ENCODE assay signal across 15 cellular contexts in the genomic region with DNA sequence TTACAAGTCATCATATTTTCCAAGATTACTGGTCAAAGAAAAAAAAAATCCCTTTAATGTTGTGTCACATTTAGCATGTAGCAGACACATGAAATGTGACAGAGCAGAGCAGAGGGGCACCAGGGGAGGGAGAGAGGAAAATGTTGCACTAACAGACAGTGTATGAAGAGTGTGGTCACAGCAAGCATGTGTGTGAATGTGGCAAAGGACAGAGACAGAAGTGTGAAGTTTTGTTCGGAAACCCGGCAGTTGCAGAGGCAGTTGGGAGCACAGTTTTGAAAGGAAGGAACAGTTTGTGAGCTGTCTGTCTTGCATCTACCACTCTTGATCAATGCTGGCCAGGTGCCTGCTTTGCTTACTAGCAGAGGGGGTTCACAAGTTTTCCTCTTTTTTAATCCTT.
DNase-seq lines count a peak whose midpoint lies in the region; ATAC-seq and TF ChIP-seq lines count a peak whose summit lies in the region.
"Had no signal": no experiment of that assay in that cellular context is flagged by ENCODE, and none has a peak within 500 bp of the region (broad histone marks: within the 10 kb centered on the region; RNA-seq: fewer than 3 reads in every experiment).

No MANE protein-coding gene starts in this region.

- no peak overlapping the region for H3K9ac ChIP-seq in mesenchymal stem cell (ENCODE audit: low read length)

- intact Hi-C loops in activated CD4-positive, alpha-beta T cell treated with anti-CD3 and anti-CD28 coated beads, Interleukin-2, amount 10 ng/mL, durations not matched to agents 24 days and 14 days (cut with micrococcal nuclease), result loop anchor here (10.0 kb wide), 1 partner anchor 146 kb away; no protein-coding TSS in a partner anchor
- intact Hi-C loops in CD4-positive, alpha-beta memory T cell (cut with micrococcal nuclease), result loop anchor here (10.0 kb wide), 1 partner anchor 146 kb away; no protein-coding TSS in a partner anchor
- intact Hi-C loops in activated T-helper 1 cell treated with anti-CD3 and anti-CD28 coated beads, Interleukin-12 subunit alpha, Interleukin-12 subunit beta, Interleukin-2, Interleukin-4 antibody, amounts not matched to agents 30 ng/mL and 10 ng/mL and 1 ng/mL, durations not matched to agents 14 hours and 24 hours and 36 hours (cut with micrococcal nuclease), result loop anchor here (10.0 kb wide), 1 partner anchor 396 kb away; the partner anchor contains the start of gene BCLAF3

- no peak overlapping the region for H3K23ac ChIP-seq in mesenchymal stem cell (ENCODE audit: low read length in 2 of 2)

- peak overlapping the region; percentile 39 for H4K91ac ChIP-seq in mesenchymal stem cell (ENCODE audit: low read length)

- H3K4me1 ChIP-seq in CD4-positive, alpha-beta memory T cell (ENCODE audit: insufficient read depth, low read length), result no peaks in the 10 kb centered on the region
- H3K4me1 ChIP-seq in mesenchymal stem cell (ENCODE audit: control insufficient read depth, insufficient read depth, low read depth, low read length), result peaks cover 3% of the 10 kb centered on the region
- H3K4me1 ChIP-seq: Peyer's patch had no signal

- no peaks in the 10 kb centered on the region for H3K27me3 Mint-ChIP-seq in activated CD4-positive, alpha-beta T cell treated with anti-CD3 and anti-CD28 coated beads, Interleukin-2, amount 10 ng/mL, durations not matched to agents 24 days and 14 days
- no peaks in the 10 kb centered on the region for H3K27me3 Mint-ChIP-seq in CD4-positive, alpha-beta memory T cell
- no peaks in the 10 kb centered on the region for H3K27me3 Mint-ChIP-seq in activated T-helper 1 cell treated with anti-CD3 and anti-CD28 coated beads, Interleukin-12 subunit alpha, Interleukin-12 subunit beta, Interleukin-2, Interleukin-4 antibody, amounts not matched to agents 30 ng/mL and 10 ng/mL and 1 ng/mL, durations not matched to agents 14 hours and 24 hours and 36 hours (ENCODE audit: insufficient read depth)

- H3K9me3 ChIP-seq in CD4-positive, alpha-beta memory T cell (ENCODE audit: control insufficient read depth in 1 of 2, low read length in 2 of 2), result no peaks in the 10 kb centered on the region
- H3K9me3 ChIP-seq in mesenchymal stem cell (ENCODE audit: control insufficient read depth, low read length), result peaks cover 3% of the 10 kb centered on the region
- H3K9me3 ChIP-seq: Peyer's patch had no signal

- no peak for ATAC-seq in HG03565 (IDR thresholded peaks at IDR 0.05; ENCODE audit: unreplicated experiment)

- peaks cover 11% of the 10 kb centered on the region for H3K4me1 Mint-ChIP-seq in activated CD4-positive, alpha-beta T cell treated with anti-CD3 and anti-CD28 coated beads, Interleukin-2, amount 10 ng/mL, durations not matched to agents 24 days and 14 days
- peaks cover 24 to 51% (median 29%) of the 10 kb centered on the region in 4 donors for H3K4me1 Mint-ChIP-seq in CD4-positive, alpha-beta memory T cell
- peaks cover 11% of the 10 kb centered on the region for H3K4me1 Mint-ChIP-seq in activated T-helper 1 cell treated with anti-CD3 and anti-CD28 coated beads, Interleukin-12 subunit alpha, Interleukin-12 subunit beta, Interleukin-2, Interleukin-4 antibody, amounts not matched to agents 30 ng/mL and 10 ng/mL and 1 ng/mL, durations not matched to agents 14 hours and 24 hours and 36 hours (ENCODE audit: low read depth)

- WGBS in mesenchymal stem cell, result no CpG with 5 or more reads among the region's 2 CpGs

- no peak for DNase-seq in activated CD4-positive, alpha-beta T cell treated with anti-CD3 and anti-CD28 coated beads, Interleukin-2, amount 10 ng/mL, durations not matched to agents 24 days and 14 days
- DNase-seq in activated CD4-positive, alpha-beta T cell treated with anti-CD3 and anti-CD28 coated beads for 48 hours, result no peak
- no peak for DNase-seq in CD4-positive, alpha-beta memory T cell
- DNase-seq in activated T-helper 1 cell treated with anti-CD3 and anti-CD28 coated beads, Interleukin-12 subunit alpha, Interleukin-12 subunit beta, Interleukin-2, Interleukin-4 antibody, amounts not matched to agents 30 ng/mL and 10 ng/mL and 1 ng/mL, durations not matched to agents 14 hours and 24 hours and 36 hours (ENCODE audit: low spot score), result no peak
- DNase-seq in mesenchymal stem cell (no peak), GM10248 (ENCODE audit: extremely low spot score) (no peak)
- no peak for DNase-seq in stimulated activated naive CD4-positive, alpha-beta T cell treated with Interleukin-2 at 50 U/mL for 16 hours (lab: John Stamatoyannopoulos, UW)
- DNase-seq: HFFc6, NCI-H1417, NCI-H1930, NCI-H524, Peyer's patch, Right ventricle myocardium superior had no signal

- no peak overlapping the region for H3K4me3 ChIP-seq in CD4-positive, alpha-beta memory T cell (ENCODE audit: low read length in 2 of 2)
- no peak overlapping the region for H3K4me3 ChIP-seq in mesenchymal stem cell (ENCODE audit: insufficient read depth in 1 of 2, low read depth in 1 of 2, low read length in 2 of 2)
- H3K4me3 ChIP-seq: Peyer's patch had no signal

- POLR2A ChIA-PET in CD4-positive, alpha-beta memory T cell (lab: Charles Lee; ENCODE audit: partially characterized antibody), result no interaction called here
- POLR2A ChIA-PET in GM10248 (lab: Yijun Ruan, JAX), result interaction anchor here (0.6 kb wide), 1 partner anchor 553 kb away, joined by 7 read pairs; no protein-coding TSS in a partner anchor

- H3K4me2 ChIP-seq in mesenchymal stem cell (ENCODE audit: low read length, poor library complexity, severe bottlenecking), result no peak overlapping the region

- no peak overlapping the region for H3K4me3 Mint-ChIP-seq in activated CD4-positive, alpha-beta T cell treated with anti-CD3 and anti-CD28 coated beads, Interleukin-2, amount 10 ng/mL, durations not matched to agents 24 days and 14 days
- H3K4me3 Mint-ChIP-seq in CD4-positive, alpha-beta memory T cell, result peak overlapping the region in 1 of 8 donors; percentile 2
- H3K4me3 Mint-ChIP-seq in activated T-helper 1 cell treated with anti-CD3 and anti-CD28 coated beads, Interleukin-12 subunit alpha, Interleukin-12 subunit beta, Interleukin-2, Interleukin-4 antibody, amounts not matched to agents 30 ng/mL and 10 ng/mL and 1 ng/mL, durations not matched to agents 14 hours and 24 hours and 36 hours, result no peak overlapping the region
- H3K4me3 Mint-ChIP-seq: HFFc6 had no signal

- CTCF ChIA-PET in CD4-positive, alpha-beta memory T cell (lab: Charles Lee; ENCODE audit: partially characterized antibody), result interaction anchor here (0.6 kb wide), 1 partner anchor 126 kb away, joined by 3 read pairs; no protein-coding TSS in a partner anchor
- CTCF ChIA-PET in GM10248 (lab: Yijun Ruan, JAX), result no interaction called here

- no peak overlapping the region for H2AK5ac ChIP-seq in mesenchymal stem cell (ENCODE audit: low read length, severe bottlenecking)

- peaks cover 23% of the 10 kb centered on the region for H3K36me3 Mint-ChIP-seq in activated CD4-positive, alpha-beta T cell treated with anti-CD3 and anti-CD28 coated beads, Interleukin-2, amount 10 ng/mL, durations not matched to agents 24 days and 14 days (ENCODE audit: low read depth)
- H3K36me3 Mint-ChIP-seq in CD4-positive, alpha-beta memory T cell, result peaks cover 17 to 52% of the 10 kb centered on the region in 2 donors
- peaks cover 26% of the 10 kb centered on the region for H3K36me3 Mint-ChIP-seq in activated T-helper 1 cell treated with anti-CD3 and anti-CD28 coated beads, Interleukin-12 subunit alpha, Interleukin-12 subunit beta, Interleukin-2, Interleukin-4 antibody, amounts not matched to agents 30 ng/mL and 10 ng/mL and 1 ng/mL, durations not matched to agents 14 hours and 24 hours and 36 hours (ENCODE audit: low read depth)

- no peak overlapping the region for H2BK12ac ChIP-seq in mesenchymal stem cell (ENCODE audit: low read length in 2 of 2)

- H3K9me3 Mint-ChIP-seq in activated CD4-positive, alpha-beta T cell treated with anti-CD3 and anti-CD28 coated beads, Interleukin-2, amount 10 ng/mL, durations not matched to agents 24 days and 14 days, result no peaks in the 10 kb centered on the region
- H3K9me3 Mint-ChIP-seq in CD4-positive, alpha-beta memory T cell, result no peaks in the 10 kb centered on the region
- no peaks in the 10 kb centered on the region for H3K9me3 Mint-ChIP-seq in activated T-helper 1 cell treated with anti-CD3 and anti-CD28 coated beads, Interleukin-12 subunit alpha, Interleukin-12 subunit beta, Interleukin-2, Interleukin-4 antibody, amounts not matched to agents 30 ng/mL and 10 ng/mL and 1 ng/mL, durations not matched to agents 14 hours and 24 hours and 36 hours
- H3K9me3 Mint-ChIP-seq: HFFc6 had no signal

- no peak overlapping the region for H2BK5ac ChIP-seq in mesenchymal stem cell (ENCODE audit: low read depth, low read length, poor library complexity, severe bottlenecking)

- H2AFZ ChIP-seq in mesenchymal stem cell (ENCODE audit: low read depth, low read length), result no peak overlapping the region

- no peak overlapping the region for H3K27ac ChIP-seq in CD4-positive, alpha-beta memory T cell (ENCODE audit: low read depth, low read length)
- H3K27ac ChIP-seq in mesenchymal stem cell (ENCODE audit: low read length, poor library complexity, severe bottlenecking), result no peak overlapping the region
- H3K27ac ChIP-seq: C4-2B, Peyer's patch had no signal

- no peak for TF ChIP-seq CTCF in GM10248 (IDR thresholded peaks at IDR 0.05; ENCODE audit: control extremely low read depth, extremely low read depth, low read depth, missing control alignments)

- peak overlapping the region; percentile 76 for H3K27ac Mint-ChIP-seq in activated CD4-positive, alpha-beta T cell treated with anti-CD3 and anti-CD28 coated beads, Interleukin-2, amount 10 ng/mL, durations not matched to agents 24 days and 14 days
- H3K27ac Mint-ChIP-seq in CD4-positive, alpha-beta memory T cell, result peak overlapping the region in 5 of 7 donors; percentile 35 to 92 (median 63)
- peak overlapping the region; percentile 61 for H3K27ac Mint-ChIP-seq in activated T-helper 1 cell treated with anti-CD3 and anti-CD28 coated beads, Interleukin-12 subunit alpha, Interleukin-12 subunit beta, Interleukin-2, Interleukin-4 antibody, amounts not matched to agents 30 ng/mL and 10 ng/mL and 1 ng/mL, durations not matched to agents 14 hours and 24 hours and 36 hours
- H3K27ac Mint-ChIP-seq: HFFc6 had no signal

- H3K27me3 ChIP-seq in CD4-positive, alpha-beta memory T cell (ENCODE audit: insufficient read depth, low read length), result no peaks in the 10 kb centered on the region
- no peaks in the 10 kb centered on the region for H3K27me3 ChIP-seq in mesenchymal stem cell (ENCODE audit: control insufficient read depth in 1 of 2, insufficient read depth in 1 of 2, low read length in 2 of 2)
- H3K27me3 ChIP-seq: Peyer's patch had no signal

- no peak overlapping the region for H2BK120ac ChIP-seq in mesenchymal stem cell (ENCODE audit: low read depth, low read length)

- no peak overlapping the region for H3K18ac ChIP-seq in mesenchymal stem cell (ENCODE audit: low read depth in 1 of 2, low read length in 2 of 2)

- no peak overlapping the region for H2BK15ac ChIP-seq in mesenchymal stem cell (ENCODE audit: low read depth, poor library complexity, severe bottlenecking)

- no peak overlapping the region for H3K14ac ChIP-seq in mesenchymal stem cell (ENCODE audit: low read length in 2 of 2)

- peaks cover 2% of the 10 kb centered on the region for H3K79me1 ChIP-seq in mesenchymal stem cell (replicated peaks; ENCODE audit: low read length, poor library complexity, severe bottlenecking)

- H4K8ac ChIP-seq in mesenchymal stem cell (ENCODE audit: low read length), result no peak overlapping the region

- H3K4ac ChIP-seq in mesenchymal stem cell (ENCODE audit: low read depth in 1 of 2, low read length in 2 of 2), result no peak overlapping the region

- H3K36me3 ChIP-seq in CD4-positive, alpha-beta memory T cell (ENCODE audit: insufficient read depth, low read length), result no peaks in the 10 kb centered on the region
- peaks cover 0 to 1% of the 10 kb centered on the region in 2 experiments for H3K36me3 ChIP-seq in mesenchymal stem cell (ENCODE audit: control insufficient read depth in 1 of 2, insufficient read depth in 2 of 2, low read depth in 1 of 2, low read length in 2 of 2)
- H3K36me3 ChIP-seq: Peyer's patch had no signal
